8 cellular contexts compared by ENCODE assay signal in genomic region chr16:67228034-67228785, GRCh38. TPM values are rescaled to one million over a fixed set of nuclear protein-coding genes. Genes with fewer than 3 reads are reported as not detected.
DNase-seq lines count a peak whose midpoint lies in the region; ATAC-seq and FAIRE-seq lines count a peak whose summit lies in the region.

No MANE protein-coding gene starts in this region.

- peaks cover 2% of the 10 kb centered on the region for H3K9me3 ChIP-seq in iPS-18c (ENCODE audit: control insufficient read depth, insufficient read depth, low read length)

- peak overlapping the region; percentile 99 for H3K4me3 Mint-ChIP-seq in T-helper 2 cell treated with Interferon-gamma antibody and Interleukin-4, amounts not matched to agents 5 μg/mL and 100 μg/mL, for 36 hours
- H3K4me3 Mint-ChIP-seq in activated CD8-positive, alpha-beta T cell treated with anti-CD3 and anti-CD28 coated beads, Interleukin-2, amount 10 ng/mL, durations not matched to agents 7 days and 5 days: peak overlapping the region; percentile 93
- peak overlapping the region; percentile 92 to 98 for H3K4me3 Mint-ChIP-seq in stimulated activated naive B cell treated with anti-CD40 and anti-IgM and Interleukin-4, amounts not matched to agents 10 μg/mL and 1 μg/mL and 100 μg/mL, for 72 hours

- CTCF ChIA-PET in activated CD8-positive, alpha-beta T cell treated with anti-CD3 and anti-CD28 coated beads, Interleukin-2, amount 10 ng/mL, durations not matched to agents 7 days and 5 days (lab: Charles Lee): interaction anchor here (1.8 to 5.9 kb wide), 2 partner anchors 13 to 18 kb away, joined by 4 to 64 read pairs; partner anchors contain the start of genes FHOD1 and SLC9A5

- H3K27me3 Mint-ChIP-seq in T-helper 2 cell treated with Interferon-gamma antibody and Interleukin-4, amounts not matched to agents 5 μg/mL and 100 μg/mL, for 36 hours (ENCODE audit: low read depth): no peaks in the 10 kb centered on the region
- no peaks in the 10 kb centered on the region for H3K27me3 Mint-ChIP-seq in activated CD8-positive, alpha-beta T cell treated with anti-CD3 and anti-CD28 coated beads, Interleukin-2, amount 10 ng/mL, durations not matched to agents 7 days and 5 days (ENCODE audit: low read depth)
- no peaks in the 10 kb centered on the region for H3K27me3 Mint-ChIP-seq in stimulated activated naive B cell treated with anti-CD40 and anti-IgM and Interleukin-4, amounts not matched to agents 10 μg/mL and 1 μg/mL and 100 μg/mL, for 72 hours

- no peak for FAIRE-seq in urothelium cell line (lab: Jason Lieb, UNC)

- H3K9me3 Mint-ChIP-seq in T-helper 2 cell treated with Interferon-gamma antibody and Interleukin-4, amounts not matched to agents 5 μg/mL and 100 μg/mL, for 36 hours: no peaks in the 10 kb centered on the region
- H3K9me3 Mint-ChIP-seq in activated CD8-positive, alpha-beta T cell treated with anti-CD3 and anti-CD28 coated beads, Interleukin-2, amount 10 ng/mL, durations not matched to agents 7 days and 5 days (ENCODE audit: insufficient read depth): no peaks in the 10 kb centered on the region
- H3K9me3 Mint-ChIP-seq in stimulated activated naive B cell treated with anti-CD40 and anti-IgM and Interleukin-4, amounts not matched to agents 10 μg/mL and 1 μg/mL and 100 μg/mL, for 72 hours: no peaks in the 10 kb centered on the region

- H3K36me3 Mint-ChIP-seq in T-helper 2 cell treated with Interferon-gamma antibody and Interleukin-4, amounts not matched to agents 5 μg/mL and 100 μg/mL, for 36 hours (ENCODE audit: low read depth): peaks cover 30% of the 10 kb centered on the region
- H3K36me3 Mint-ChIP-seq in activated CD8-positive, alpha-beta T cell treated with anti-CD3 and anti-CD28 coated beads, Interleukin-2, amount 10 ng/mL, durations not matched to agents 7 days and 5 days (ENCODE audit: low read depth): peaks cover 39% of the 10 kb centered on the region
- H3K36me3 Mint-ChIP-seq in stimulated activated naive B cell treated with anti-CD40 and anti-IgM and Interleukin-4, amounts not matched to agents 10 μg/mL and 1 μg/mL and 100 μg/mL, for 72 hours: peaks cover 39 to 56% of the 10 kb centered on the region in 2 donors

- POLR2A ChIA-PET in activated CD8-positive, alpha-beta T cell treated with anti-CD3 and anti-CD28 coated beads, Interleukin-2, amount 10 ng/mL, durations not matched to agents 7 days and 5 days (lab: Charles Lee): interaction anchor here (1.4 to 5.0 kb wide), 6 partner anchors 10 to 36 kb away, joined by 5 to 70 read pairs (median 9); partner anchors contain the start of genes E2F4, FHOD1 and SLC9A5

- no peak for ATAC-seq in activated CD8-positive, alpha-beta T cell treated with anti-CD3 and anti-CD28 coated beads, Interleukin-2, amount 10 ng/mL, durations not matched to agents 7 days and 5 days
- no peak for ATAC-seq in stimulated activated naive B cell treated with anti-CD40 and anti-IgM and Interleukin-4, amounts not matched to agents 10 μg/mL and 1 μg/mL and 100 μg/mL, for 72 hours (replicated peaks)
- ATAC-seq in HG03045 (IDR thresholded peaks at IDR 0.05; ENCODE audit: unreplicated experiment) (no peak), HG03342 (IDR thresholded peaks at IDR 0.05; ENCODE audit: unreplicated experiment) (no peak)

- no peak for DNase-seq in T-helper 2 cell treated with Interferon-gamma antibody and Interleukin-4, amounts not matched to agents 5 μg/mL and 100 μg/mL, for 36 hours (ENCODE audit: low spot score)
- DNase-seq in T-helper 2 cell (no peak), urothelium cell line (ENCODE audit: low spot score) (no peak)
- DNase-seq in activated CD8-positive, alpha-beta T cell treated with anti-CD3 and anti-CD28 coated beads, Interleukin-2, amount 10 ng/mL, durations not matched to agents 7 days and 5 days: no peak
- DNase-seq in stimulated activated naive B cell treated with anti-CD40 and anti-IgM and Interleukin-4, amounts not matched to agents 10 μg/mL and 1 μg/mL and 100 μg/mL, for 72 hours: no peak

- H3K4me3 ChIP-seq in iPS-18c (ENCODE audit: insufficient read depth, low read depth, low read length): peak overlapping the region; percentile 89

- H3K4me1 Mint-ChIP-seq in T-helper 2 cell treated with Interferon-gamma antibody and Interleukin-4, amounts not matched to agents 5 μg/mL and 100 μg/mL, for 36 hours (ENCODE audit: low read depth): peaks cover 39% of the 10 kb centered on the region
- peaks cover 47% of the 10 kb centered on the region for H3K4me1 Mint-ChIP-seq in activated CD8-positive, alpha-beta T cell treated with anti-CD3 and anti-CD28 coated beads, Interleukin-2, amount 10 ng/mL, durations not matched to agents 7 days and 5 days (ENCODE audit: low read depth)
- H3K4me1 Mint-ChIP-seq in stimulated activated naive B cell treated with anti-CD40 and anti-IgM and Interleukin-4, amounts not matched to agents 10 μg/mL and 1 μg/mL and 100 μg/mL, for 72 hours: peaks cover 37 to 39% of the 10 kb centered on the region in 2 donors

- peak overlapping the region; percentile 98 for H3K27ac Mint-ChIP-seq in T-helper 2 cell treated with Interferon-gamma antibody and Interleukin-4, amounts not matched to agents 5 μg/mL and 100 μg/mL, for 36 hours
- H3K27ac Mint-ChIP-seq in activated CD8-positive, alpha-beta T cell treated with anti-CD3 and anti-CD28 coated beads, Interleukin-2, amount 10 ng/mL, durations not matched to agents 7 days and 5 days: peak overlapping the region; percentile 94
- peak overlapping the region; percentile 98 for H3K27ac Mint-ChIP-seq in stimulated activated naive B cell treated with anti-CD40 and anti-IgM and Interleukin-4, amounts not matched to agents 10 μg/mL and 1 μg/mL and 100 μg/mL, for 72 hours

RNA-seq across cellular contexts. Expression of gene TMEM208, which starts 1.3 kb away (rescaled TPM):
- 10 to 100 TPM; 33.7 TPM for total RNA-seq in activated CD8-positive, alpha-beta T cell treated with anti-CD3 and anti-CD28 coated beads, Interleukin-2, amount 10 ng/mL, durations not matched to agents 7 days and 5 days

RNA-seq across cellular contexts. Expression of gene FHOD1, which starts 19.1 kb away (rescaled TPM):
- total RNA-seq in activated CD8-positive, alpha-beta T cell treated with anti-CD3 and anti-CD28 coated beads, Interleukin-2, amount 10 ng/mL, durations not matched to agents 7 days and 5 days: 100 to 1,000 TPM in 1 of 2 experiments, 10 to 100 TPM in 1; 93.4 to 101 TPM

RNA-seq across cellular contexts. Expression of gene SLC9A5, which starts 20.6 kb away (rescaled TPM):
- 1 to 10 TPM; 3.1 to 4.1 TPM for total RNA-seq in activated CD8-positive, alpha-beta T cell treated with anti-CD3 and anti-CD28 coated beads, Interleukin-2, amount 10 ng/mL, durations not matched to agents 7 days and 5 days

RNA-seq across cellular contexts. Expression of gene ELMO3, which starts 29.3 kb away (rescaled TPM):
- 1 to 10 TPM; 7.2 to 8.0 TPM for total RNA-seq in activated CD8-positive, alpha-beta T cell treated with anti-CD3 and anti-CD28 coated beads, Interleukin-2, amount 10 ng/mL, durations not matched to agents 7 days and 5 days

RNA-seq across cellular contexts. Expression of gene E2F4, which starts 36.3 kb away (rescaled TPM):
- 100 to 1,000 TPM; 134 to 138 TPM for total RNA-seq in activated CD8-positive, alpha-beta T cell treated with anti-CD3 and anti-CD28 coated beads, Interleukin-2, amount 10 ng/mL, durations not matched to agents 7 days and 5 days
